15 cellular contexts compared by ENCODE assay signal in genomic region chr5:143691278-143692236, GRCh38.
DNase-seq lines count a peak whose midpoint lies in the region; ATAC-seq and TF ChIP-seq lines count a peak whose summit lies in the region.
"Had no signal": no experiment of that assay in that cellular context is flagged by ENCODE, and none has a peak within 500 bp of the region (broad histone marks: within the 10 kb centered on the region; RNA-seq: fewer than 3 reads in every experiment).

No MANE protein-coding gene starts in this region.

- H2AFZ ChIP-seq in Loucy (ENCODE audit: low read length) (no peak overlapping the region), parathyroid adenoma (no peak overlapping the region)

- H3K9me3 ChIP-seq in Loucy (ENCODE audit: insufficient read depth, low read depth, low read length): peaks cover 10% of the 10 kb centered on the region; the same call in 1 of the 2 replicates
- H3K9me3 ChIP-seq in left lung: no peaks in the 10 kb centered on the region
- H3K9me3 ChIP-seq in parathyroid adenoma (ENCODE audit: control insufficient read depth, low read length): no peaks in the 10 kb centered on the region
- H3K9me3 ChIP-seq: HAP-1 had no signal

- TF ChIP-seq CTCF in Loucy (conservative IDR thresholded peaks at IDR 0.05; ENCODE audit: low read length) (no peak), VCaP (conservative IDR thresholded peaks at IDR 0.05) (no peak), left lung (IDR thresholded peaks at IDR 0.05) (no peak), parathyroid adenoma (IDR thresholded peaks at IDR 0.05) (no peak)

- H3K4me3 ChIP-seq in Loucy (ENCODE audit: low read length, poor library complexity, severe bottlenecking): no peak overlapping the region
- no peak overlapping the region for H3K4me3 ChIP-seq in left lung
- no peak overlapping the region for H3K4me3 ChIP-seq in parathyroid adenoma (ENCODE audit: low read depth, low read length)
- H3K4me3 ChIP-seq: HAP-1 had no signal

- peak overlapping the region; percentile 71 for H3K27ac ChIP-seq in VCaP
- H3K27ac ChIP-seq in left lung: no peak overlapping the region
- H3K27ac ChIP-seq in parathyroid adenoma: no peak overlapping the region

- no peaks in the 10 kb centered on the region for H3K27me3 ChIP-seq in Loucy (ENCODE audit: insufficient read depth, low read length, poor library complexity, severe bottlenecking)
- no peaks in the 10 kb centered on the region for H3K27me3 ChIP-seq in left lung
- no peaks in the 10 kb centered on the region for H3K27me3 ChIP-seq in parathyroid adenoma (ENCODE audit: control insufficient read depth, insufficient read depth, low read length)

- intact Hi-C loops in left lung (cut with DNase I): no loop called here

- peak overlapping the region; percentile 43 for H3K4me2 ChIP-seq in Loucy (ENCODE audit: low read depth, low read length, poor library complexity, severe bottlenecking)
- peak overlapping the region; percentile 19 for H3K4me2 ChIP-seq in parathyroid adenoma (ENCODE audit: low read length)

- H3K79me2 ChIP-seq in Loucy (ENCODE audit: insufficient read depth, low read length) (no peaks in the 10 kb centered on the region), parathyroid adenoma (no peaks in the 10 kb centered on the region)

- H3K9ac ChIP-seq in Loucy (ENCODE audit: low read depth, low read length, poor library complexity, severe bottlenecking) (no peak overlapping the region), parathyroid adenoma (no peak overlapping the region)

- no peaks in the 10 kb centered on the region for H3K9me2 ChIP-seq in Loucy (replicated peaks; ENCODE audit: low read depth, low read length)

- H4K20me1 ChIP-seq in Loucy (ENCODE audit: insufficient read depth, low read length, poor library complexity, severe bottlenecking): no peaks in the 10 kb centered on the region

- no peaks in the 10 kb centered on the region for H3K36me3 ChIP-seq in Loucy (ENCODE audit: insufficient read depth, low read length)
- H3K36me3 ChIP-seq in left lung: no peaks in the 10 kb centered on the region
- H3K36me3 ChIP-seq in parathyroid adenoma (ENCODE audit: control insufficient read depth, insufficient read depth, low read length): no peaks in the 10 kb centered on the region
- H3K36me3 ChIP-seq: HAP-1 had no signal

- DNase-seq in left lung: no peak
- DNase-seq in NCI-H82 treated with DMSO at 0.1 percent for 48 hours (lab: John Stamatoyannopoulos, UW; ENCODE audit: unreplicated experiment): no peak
- DNase-seq in SK-N-DZ (ENCODE audit: low spot score): no peak
- DNase-seq in NCI-H128 (lab: John Stamatoyannopoulos, UW; ENCODE audit: unreplicated experiment): no peak
- DNase-seq: ACHN, AML-193, COR-L47, GF-D8, NCI-H1105 treated with DMSO at 0.1 percent for 48 hours, NCI-H187 treated with DMSO at 0.1 percent for 48 hours, RPMI8226 had no signal

- peak; percentile 62 for ATAC-seq in left lung

- no peaks in the 10 kb centered on the region for H3F3A ChIP-seq in Loucy (ENCODE audit: low read depth)

- H3K4me1 ChIP-seq in Loucy (ENCODE audit: insufficient read depth, low read length, poor library complexity, severe bottlenecking) (peaks cover 17% of the 10 kb centered on the region), left lung (no peaks in the 10 kb centered on the region), parathyroid adenoma (peaks cover 9% of the 10 kb centered on the region)
- H3K4me1 ChIP-seq: HAP-1 had no signal
